8 cellular contexts compared by ENCODE assay signal in the genomic region with DNA sequence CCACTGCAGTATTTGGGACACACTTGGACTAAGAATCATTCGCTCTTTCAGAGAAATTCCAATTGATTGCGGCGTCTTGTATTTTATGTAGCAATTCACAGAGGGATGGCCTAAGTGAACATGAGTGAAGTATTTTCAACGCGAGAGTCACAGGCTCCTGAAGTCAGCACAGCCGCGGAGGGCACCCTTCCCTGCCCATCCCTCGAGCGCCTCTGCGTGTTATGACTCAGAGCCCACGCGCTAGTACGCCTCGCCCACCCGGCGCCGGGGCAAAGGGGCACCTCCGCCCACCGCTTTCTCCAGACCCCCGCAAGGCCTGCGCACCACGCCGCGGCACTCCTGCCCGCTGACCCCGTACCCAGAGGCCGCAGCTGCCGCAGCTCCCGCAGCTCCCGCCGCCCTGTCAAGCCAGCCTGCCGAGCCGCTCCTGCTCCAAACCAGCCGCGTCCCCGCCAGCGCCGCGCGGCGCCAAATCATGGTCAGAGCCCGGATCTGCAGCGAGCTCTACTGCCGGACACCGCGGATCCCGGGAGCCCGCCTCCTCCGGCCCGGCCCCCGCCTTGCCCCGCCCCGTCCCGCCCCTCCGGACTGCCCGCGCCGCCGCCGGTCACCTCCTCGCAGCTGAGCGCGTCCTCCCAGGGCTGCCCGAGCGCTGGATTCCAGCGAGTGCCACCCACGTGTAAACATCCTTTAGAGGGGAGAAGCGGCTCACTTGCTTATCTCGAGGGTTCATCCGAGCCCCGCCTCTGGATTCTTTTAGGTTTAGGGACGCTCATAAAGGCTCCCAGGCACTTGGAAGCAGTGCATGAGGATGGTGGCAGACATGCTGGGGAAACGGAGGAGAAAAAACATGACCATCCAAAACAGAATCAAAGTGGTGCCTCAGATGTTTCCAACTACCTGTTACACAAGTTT. TPM values are rescaled to one million over a fixed set of nuclear protein-coding genes. Genes with fewer than 3 reads are reported as not detected.
DNase-seq lines count a peak whose midpoint lies in the region; ATAC-seq and TF ChIP-seq lines count a peak whose summit lies in the region.

A gene with protein sequence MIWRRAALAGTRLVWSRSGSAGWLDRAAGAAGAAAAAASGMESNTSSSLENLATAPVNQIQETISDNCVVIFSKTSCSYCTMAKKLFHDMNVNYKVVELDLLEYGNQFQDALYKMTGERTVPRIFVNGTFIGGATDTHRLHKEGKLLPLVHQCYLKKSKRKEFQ (minus strand): TSS at position 509 of the 915 bp plus-strand sequence. CDS start 32 bp downstream, at position 477.

- CTCF ChIA-PET in activated CD4-positive, alpha-beta T cell treated with anti-CD3 and anti-CD28 coated beads, Interleukin-2, amount 10 ng/mL, durations not matched to agents 7 days and 5 days (lab: Charles Lee), result interaction anchor here (0.7 to 3.3 kb wide), 6 partner anchors 8 to 46 kb away, joined by 3 to 15 read pairs (median 4); partner anchors contain the start of genes CDC73, RO60 and UCHL5

- peak within 1 kb of the TSS; percentile 88 for H3K27ac Mint-ChIP-seq in activated CD4-positive, alpha-beta T cell treated with anti-CD3 and anti-CD28 coated beads, Interleukin-2, amount 10 ng/mL, durations not matched to agents 7 days and 5 days

- H3K4me2 ChIP-seq in BLaER1 treated with 17β-estradiol and CSF1 and Interleukin-3, amounts not matched to agents 10 nM and 100 nM, result peak within 1 kb of the TSS; percentile 77 to 97 (median 94)

- peak within 1 kb of the TSS; percentile 68 to 88 (median 78); a peak in 21 of 22 replicates for H3K27ac ChIP-seq in BLaER1 treated with 17β-estradiol and CSF1 and Interleukin-3, amounts not matched to agents 10 nM and 100 nM
- H3K27ac ChIP-seq in left lung, result peak within 1 kb of the TSS; percentile 92 to 96

- peak within 1 kb of the TSS; percentile 95 for H3K4me3 Mint-ChIP-seq in activated CD4-positive, alpha-beta T cell treated with anti-CD3 and anti-CD28 coated beads, Interleukin-2, amount 10 ng/mL, durations not matched to agents 7 days and 5 days

- H3K9me3 ChIP-seq in BLaER1 treated with 17β-estradiol and CSF1 and Interleukin-3, amounts not matched to agents 10 nM and 100 nM (replicated peaks in 1 of 11), result no peaks in the 10 kb centered on the region
- H3K9me3 ChIP-seq in left lung, result no peaks in the 10 kb centered on the region

- peak; percentile 80 for ATAC-seq in HG03378 (IDR thresholded peaks at IDR 0.05; ENCODE audit: unreplicated experiment)
- ATAC-seq in left lung, result peak; percentile 98

- peak within 1 kb of the TSS; percentile 79 to 90 (median 84) for H3K9ac ChIP-seq in BLaER1 treated with 17β-estradiol and CSF1 and Interleukin-3, amounts not matched to agents 10 nM and 100 nM

- peaks cover 9 to 26% (median 17%) of the 10 kb centered on the region in 10 experiments for H3K4me1 ChIP-seq in BLaER1 treated with 17β-estradiol and CSF1 and Interleukin-3, amounts not matched to agents 10 nM and 100 nM
- H3K4me1 ChIP-seq in left lung, result peaks cover 5 to 21% of the 10 kb centered on the region in 2 donors

- peaks cover 0 to 23% (median 10%) of the 10 kb centered on the region in 11 experiments; a peak in 10 of 22 replicates for H4K20me1 ChIP-seq in BLaER1 treated with 17β-estradiol and CSF1 and Interleukin-3, amounts not matched to agents 10 nM and 100 nM

- H3K36me3 Mint-ChIP-seq in activated CD4-positive, alpha-beta T cell treated with anti-CD3 and anti-CD28 coated beads, Interleukin-2, amount 10 ng/mL, durations not matched to agents 7 days and 5 days (ENCODE audit: low read depth), result peaks cover 8% of the 10 kb centered on the region

- H3K9me3 Mint-ChIP-seq in activated CD4-positive, alpha-beta T cell treated with anti-CD3 and anti-CD28 coated beads, Interleukin-2, amount 10 ng/mL, durations not matched to agents 7 days and 5 days, result no peaks in the 10 kb centered on the region

- H3K4me3 ChIP-seq in BLaER1 treated with 17β-estradiol and CSF1 and Interleukin-3, amounts not matched to agents 10 nM and 100 nM, result peak within 1 kb of the TSS; percentile 60 to 93 (median 78)
- peak within 1 kb of the TSS; percentile 91 to 97 for H3K4me3 ChIP-seq in left lung

- peaks cover 26% of the 10 kb centered on the region for H3K4me1 Mint-ChIP-seq in activated CD4-positive, alpha-beta T cell treated with anti-CD3 and anti-CD28 coated beads, Interleukin-2, amount 10 ng/mL, durations not matched to agents 7 days and 5 days

- peak; percentile 87 for TF ChIP-seq POLR2A in GM19193 (IDR thresholded peaks at IDR 0.05; ENCODE audit: extremely low read depth, insufficient read depth, insufficient read length)

- no peaks in the 10 kb centered on the region for H3K27me3 ChIP-seq in BLaER1 treated with 17β-estradiol and CSF1 and Interleukin-3, amounts not matched to agents 10 nM and 100 nM
- H3K27me3 ChIP-seq in left lung, result no peaks in the 10 kb centered on the region

- H3K27me3 Mint-ChIP-seq in activated CD4-positive, alpha-beta T cell treated with anti-CD3 and anti-CD28 coated beads, Interleukin-2, amount 10 ng/mL, durations not matched to agents 7 days and 5 days, result peaks cover 2% of the 10 kb centered on the region

- intact Hi-C loops in left lung (cut with DNase I), result no loop called here

- POLR2A ChIA-PET in activated CD4-positive, alpha-beta T cell treated with anti-CD3 and anti-CD28 coated beads, Interleukin-2, amount 10 ng/mL, durations not matched to agents 7 days and 5 days (lab: Charles Lee), result no interaction called here

- DNase-seq in NCI-H526 (lab: John Stamatoyannopoulos, UW), result peak; percentile 44 to 79
- peak; percentile 65 for DNase-seq in activated CD4-positive, alpha-beta T cell treated with anti-CD3 and anti-CD28 coated beads, Interleukin-2, amount 10 ng/mL, durations not matched to agents 7 days and 5 days
- peak; percentile 30 for DNase-seq in cortex of kidney (lab: John Stamatoyannopoulos, UW)
- DNase-seq in left lung, result peak; percentile 90 to 98
- peak; percentile 63 for DNase-seq in stimulated activated CD4-positive, alpha-beta T cell treated with anti-CD3 and anti-CD28 coated beads, Interleukin-2, amount 100 ng/mL, for 4 hours (ENCODE audit: low read depth)

- H3K36me3 ChIP-seq in BLaER1 treated with 17β-estradiol and CSF1 and Interleukin-3, amounts not matched to agents 10 nM and 100 nM, result peaks cover 5 to 20% (median 9%) of the 10 kb centered on the region in 11 experiments; a peak in 21 of 22 replicates
- H3K36me3 ChIP-seq in left lung, result peaks cover 0 to 8% of the 10 kb centered on the region in 2 donors

- peak in 1 of 2 donors; percentile 22 for TF ChIP-seq CTCF in left lung (IDR thresholded peaks at IDR 0.05)

RNA-seq across cellular contexts. Expression of the gene that starts here (rescaled TPM):
- 10 to 100 TPM; 18.7 to 19.5 TPM for total RNA-seq in activated CD4-positive, alpha-beta T cell treated with anti-CD3 and anti-CD28 coated beads, Interleukin-2, amount 10 ng/mL, durations not matched to agents 7 days and 5 days
- total RNA-seq in left lung, result 10 to 100 TPM; 19.4 to 24.7 TPM

Comparison
In these comparisons a context has a peak if more than half of its experiments do, and no peak if none do; other contexts are left out.
1. Peak in every context shown above with its lines: DNase-seq, ATAC-seq, H3K4me3 ChIP-seq and H3K27ac ChIP-seq.
2. DNase-seq: peak in every context shown above with its lines; median percentile 94 in left lung; 65 in activated CD4-positive, alpha-beta T cell treated with anti-CD3 and anti-CD28 coated beads, Interleukin-2, amount 10 ng/mL, durations not matched to agents 7 days and 5 days; 63 in stimulated activated CD4-positive, alpha-beta T cell treated with anti-CD3 and anti-CD28 coated beads, Interleukin-2, amount 100 ng/mL, for 4 hours; 62 in NCI-H526; 30 in cortex of kidney.